Comparison of ENCODE assay signal across 8 cellular contexts in the genomic region with DNA sequence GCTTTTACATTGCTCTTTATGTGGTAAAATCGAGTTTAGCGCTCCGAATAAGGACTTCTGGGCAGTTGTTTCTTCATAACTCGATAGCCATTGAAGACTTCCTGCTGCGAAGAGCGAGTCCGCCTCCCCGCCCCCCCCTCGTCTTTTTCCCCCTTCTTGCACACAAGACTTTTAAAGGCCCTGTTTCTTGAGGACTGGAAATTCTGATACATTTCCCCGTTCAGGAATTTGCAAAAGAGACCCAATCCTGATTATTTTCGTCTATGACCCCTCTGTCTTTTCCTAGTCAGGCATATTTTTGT. TPM values are rescaled to one million over a fixed set of nuclear protein-coding genes. Genes with fewer than 3 reads are reported as not detected.
DNase-seq lines count a peak whose midpoint lies in the region; ATAC-seq, FAIRE-seq and TF ChIP-seq lines count a peak whose summit lies in the region.

No MANE protein-coding gene starts in this region.

- no peaks in the 10 kb centered on the region for H3K27me3 ChIP-seq in IMR-90 (ENCODE audit: control insufficient read depth, insufficient read depth, low read length)
- H3K27me3 ChIP-seq in astrocyte (ENCODE audit: insufficient read depth, low read length): no peaks in the 10 kb centered on the region
- H3K27me3 ChIP-seq in keratinocyte (ENCODE audit: control insufficient read depth, extremely low read depth, insufficient read depth, low read length): no peaks in the 10 kb centered on the region
- H3K27me3 ChIP-seq in subcutaneous abdominal adipose tissue (ENCODE audit: control insufficient read depth in 5 of 5, insufficient read depth in 4 of 5, low read length in 5 of 5): no peaks in the 10 kb centered on the region

- peak overlapping the region; percentile 84 to 87 for H4K8ac ChIP-seq in IMR-90 (ENCODE audit: low read depth in 2 of 2, low read length in 2 of 2)

- H4K5ac ChIP-seq in IMR-90 (ENCODE audit: low read depth, low read length): peak overlapping the region; percentile 85

- no peaks in the 10 kb centered on the region for H3K9me3 Mint-ChIP-seq in astrocyte (ENCODE audit: unreplicated experiment)

- peak overlapping the region; percentile 83 for H3K4me2 ChIP-seq in IMR-90 (ENCODE audit: low read depth, low read length)
- H3K4me2 ChIP-seq in astrocyte (ENCODE audit: low read length): peak overlapping the region; percentile 95
- H3K4me2 ChIP-seq in keratinocyte (ENCODE audit: control insufficient read depth, extremely low read depth, insufficient read depth, low read depth, low read length): peak overlapping the region; percentile 99

- H3K79me2 ChIP-seq in astrocyte (ENCODE audit: insufficient read depth, low read length): peaks cover 34% of the 10 kb centered on the region
- peaks cover 18% of the 10 kb centered on the region for H3K79me2 ChIP-seq in keratinocyte (ENCODE audit: control insufficient read depth, insufficient read depth, low read length)

- H3K18ac ChIP-seq in IMR-90 (ENCODE audit: low read depth, low read length): peak overlapping the region; percentile 86

- H2BK5ac ChIP-seq in IMR-90 (ENCODE audit: low read depth, low read length, poor library complexity, severe bottlenecking): peak overlapping the region; percentile 90

- TF ChIP-seq RAD21 in IMR-90 (IDR thresholded peaks at IDR 0.05; ENCODE audit: low read length): no peak

- CTCF ChIA-PET in IMR-90 (lab: Yijun Ruan, JAX): no interaction called here

- DNase-seq in AG20443 (ENCODE audit: low spot score) (peak; percentile 36), IMR-90 (no peak), astrocyte (ENCODE audit: low read depth) (peak; percentile 56), keratinocyte (ENCODE audit: low read depth, low spot score) (no peak), occipital lobe (lab: John Stamatoyannopoulos, UW) (no peak)
- DNase-seq in stimulated activated CD4-positive, alpha-beta T cell treated with anti-CD3 and anti-CD28 coated beads, Interleukin-12 subunit alpha, Interleukin-12 subunit beta, amount 100 ng/mL, for 4 hours: no peak

- peak overlapping the region; percentile 91 for H4K91ac ChIP-seq in IMR-90 (ENCODE audit: insufficient read depth, low read depth, low read length)

- TF ChIP-seq CTCF in IMR-90 (conservative IDR thresholded peaks at IDR 0.05; ENCODE audit: low read depth, low read length) (no peak), astrocyte (IDR thresholded peaks at IDR 0.05; ENCODE audit: insufficient read depth, low read depth, low read length) (no peak), keratinocyte (optimal IDR thresholded peaks at IDR 0.05 in 1 of 3, IDR thresholded peaks at IDR 0.05 in 1 of 3, conservative IDR thresholded peaks at IDR 0.05 in 1 of 3; ENCODE audit: extremely low read depth in 1 of 3, insufficient read depth in 2 of 3, low read length in 3 of 3) (no peak)

- H2AK5ac ChIP-seq in IMR-90 (ENCODE audit: low read depth, low read length): peak overlapping the region; percentile 87

- H4K20me1 ChIP-seq in IMR-90 (ENCODE audit: insufficient read depth, low read length) (peaks cover 30% of the 10 kb centered on the region), astrocyte (ENCODE audit: insufficient read depth, low read length) (peaks cover 30% of the 10 kb centered on the region), keratinocyte (ENCODE audit: control insufficient read depth, extremely low read depth, insufficient read depth, low read length) (no peaks in the 10 kb centered on the region)

- peak overlapping the region; percentile 91 for H3K27ac ChIP-seq in IMR-90 (ENCODE audit: insufficient read depth, low read length)
- peak overlapping the region; percentile 95 for H3K27ac ChIP-seq in astrocyte (ENCODE audit: low read depth, low read length)
- H3K27ac ChIP-seq in keratinocyte (ENCODE audit: control insufficient read depth, insufficient read depth, low read length): peak overlapping the region; percentile 85
- peak overlapping the region; percentile 94 for H3K27ac ChIP-seq in subcutaneous abdominal adipose tissue (ENCODE audit: low read depth, low read length)

- H3K14ac ChIP-seq in IMR-90 (replicated peaks; ENCODE audit: low read depth, low read length): peak overlapping the region; percentile 90

- POLR2A ChIA-PET in IMR-90 (lab: Charles Lee; ENCODE audit: unreplicated experiment): interaction anchor here (0.6 to 2.7 kb wide), 4 partner anchors 213 to 1039 kb away, joined by 3 to 22 read pairs (median 6); no protein-coding TSS in a partner anchor

- H3K27me3 Mint-ChIP-seq in astrocyte (ENCODE audit: low read depth, unreplicated experiment): no peaks in the 10 kb centered on the region

- in situ Hi-C loops in IMR-90 (cut with MboI; ENCODE audit: low sequenced_read_pairs): loop anchor here (10.0 kb wide), 3 partner anchors 389 to 1059 kb away; no protein-coding TSS in a partner anchor

- peak overlapping the region; percentile 99 for H3K27ac Mint-ChIP-seq in astrocyte (ENCODE audit: unreplicated experiment)

- H2BK20ac ChIP-seq in IMR-90 (ENCODE audit: low read depth, low read length): peak overlapping the region; percentile 89

- peaks cover 24% of the 10 kb centered on the region for H3K36me3 Mint-ChIP-seq in astrocyte (ENCODE audit: low read depth, unreplicated experiment)

- peak overlapping the region; percentile 94 for H2AFZ ChIP-seq in IMR-90 (replicated peaks; ENCODE audit: low read length, poor library complexity)
- H2AFZ ChIP-seq in astrocyte (ENCODE audit: low read depth, low read length): peak overlapping the region; percentile 72
- peak overlapping the region; percentile 98 for H2AFZ ChIP-seq in keratinocyte (ENCODE audit: control insufficient read depth, low read length)

- peak overlapping the region; percentile 69 for H3K4me3 ChIP-seq in IMR-90 (ENCODE audit: insufficient read depth, low read depth, low read length)
- H3K4me3 ChIP-seq in astrocyte (ENCODE audit: insufficient read depth, low read depth, low read length): peak overlapping the region; percentile 98
- peak overlapping the region; percentile 73 to 97 (median 87) for H3K4me3 ChIP-seq in keratinocyte (ENCODE audit: control insufficient read depth in 2 of 3, extremely low read depth in 1 of 3, insufficient read depth in 2 of 3, low read depth in 1 of 3, low read length in 3 of 3)
- peak overlapping the region; percentile 89 to 100 (median 96) for H3K4me3 ChIP-seq in subcutaneous abdominal adipose tissue (ENCODE audit: low read depth in 1 of 5, low read length in 5 of 5)

- H3K23ac ChIP-seq in IMR-90 (ENCODE audit: low read depth, low read length): peak overlapping the region; percentile 88

- ATAC-seq in IMR-90 (ENCODE audit: low read depth) (no peak), HG03571 (IDR thresholded peaks at IDR 0.05; ENCODE audit: unreplicated experiment) (no peak)

- FAIRE-seq in astrocyte (lab: Jason Lieb, UNC) (no peak), keratinocyte (lab: Jason Lieb, UNC) (no peak)

- peaks cover 19% of the 10 kb centered on the region for H3K4me1 Mint-ChIP-seq in astrocyte (ENCODE audit: low read depth, unreplicated experiment)

- H3K4me1 ChIP-seq in IMR-90 (ENCODE audit: control insufficient read depth, insufficient read depth, low read length) (peaks cover 8% of the 10 kb centered on the region), astrocyte (ENCODE audit: insufficient read depth, low read length) (peaks cover 22% of the 10 kb centered on the region), keratinocyte (ENCODE audit: control insufficient read depth, extremely low read depth, insufficient read depth, low read length) (peaks cover 39% of the 10 kb centered on the region), subcutaneous abdominal adipose tissue (ENCODE audit: control insufficient read depth in 5 of 5, insufficient read depth in 5 of 5, low read length in 5 of 5) (peaks cover 2 to 31% (median 26%) of the 10 kb centered on the region in 5 donors)

- peaks cover 0 to 14% of the 10 kb centered on the region in 2 experiments; a peak in 1 of 4 replicates for H3K79me1 ChIP-seq in IMR-90 (ENCODE audit: low read depth in 1 of 2, low read length in 2 of 2)

- peak overlapping the region; percentile 91 for H2AK9ac ChIP-seq in IMR-90 (replicated peaks; ENCODE audit: low read depth, low read length, poor library complexity)

- TF ChIP-seq POLR2A in IMR-90 (IDR thresholded peaks at IDR 0.05; ENCODE audit: low read depth, low read length): no peak

- no TSS peak for BruUV-seq in IMR-90 (replicated peaks; lab: Mats Ljungman, UMichigan)

- intact Hi-C loops in IMR-90 (cut with micrococcal nuclease): loop anchor here (5.0 to 10.0 kb wide), 5 partner anchors 71 to 1949 kb away; no protein-coding TSS in a partner anchor

- peaks cover 17% of the 10 kb centered on the region for H3K36me3 ChIP-seq in IMR-90 (ENCODE audit: control insufficient read depth, insufficient read depth, low read length)
- peaks cover 14% of the 10 kb centered on the region for H3K36me3 ChIP-seq in astrocyte (ENCODE audit: insufficient read depth, low read length)
- H3K36me3 ChIP-seq in keratinocyte (ENCODE audit: control insufficient read depth in 2 of 2, extremely low read depth in 1 of 2, insufficient read depth in 2 of 2, low read length in 2 of 2): no peaks in the 10 kb centered on the region
- peaks cover 6 to 14% (median 11%) of the 10 kb centered on the region in 5 donors for H3K36me3 ChIP-seq in subcutaneous abdominal adipose tissue (ENCODE audit: control insufficient read depth in 5 of 5, insufficient read depth in 5 of 5, low read length in 5 of 5)

- H3K9me1 ChIP-seq in IMR-90 (ENCODE audit: insufficient read depth, low read length): peaks cover 4% of the 10 kb centered on the region; the same call in 1 of the 2 replicates
- H3K9me1 ChIP-seq in keratinocyte (ENCODE audit: control insufficient read depth, extremely low read depth, insufficient read depth, low read length): peaks cover 3% of the 10 kb centered on the region

- peak overlapping the region; percentile 67; the same call in 2 of the 3 replicates for H2BK15ac ChIP-seq in IMR-90 (ENCODE audit: low read depth, low read length)

- dilution Hi-C loops in IMR-90 (cut with HindIII; ENCODE audit: low sequenced_read_pairs, unreplicated experiment): no loop called here
- dilution Hi-C loops in keratinocyte (cut with MboI; ENCODE audit: extremely low pct_ligation_motif_present, low sequenced_read_pairs): no loop called here

- H3K4ac ChIP-seq in IMR-90 (ENCODE audit: low read depth, low read length): peak overlapping the region; percentile 89

- H3K56ac ChIP-seq in IMR-90 (ENCODE audit: extremely low read depth, insufficient read depth, low read length): peak overlapping the region; percentile 96

- 4% methylated on average over 4 of the region's 11 CpGs; no CpG with 5 or more reads in 1 of the 2 experiments for WGBS in IMR-90 (ENCODE audit: extremely low coverage in 2 of 2, insufficient read length in 1 of 2), 2 experiments

- peak overlapping the region; percentile 95 for H3K4me3 Mint-ChIP-seq in astrocyte (ENCODE audit: unreplicated experiment)

- H2BK120ac ChIP-seq in IMR-90 (ENCODE audit: low read depth, low read length): peak overlapping the region; percentile 91

- H3K9me3 ChIP-seq in IMR-90 (ENCODE audit: control insufficient read depth, insufficient read depth, low read length): no peaks in the 10 kb centered on the region
- no peaks in the 10 kb centered on the region for H3K9me3 ChIP-seq in astrocyte (ENCODE audit: insufficient read depth, low read depth, low read length)
- H3K9me3 ChIP-seq in keratinocyte (ENCODE audit: control insufficient read depth, low read depth, low read length): no peaks in the 10 kb centered on the region
- H3K9me3 ChIP-seq in subcutaneous abdominal adipose tissue (ENCODE audit: control insufficient read depth in 5 of 5, low read length in 5 of 5): no peaks in the 10 kb centered on the region

- H3K9ac ChIP-seq in IMR-90 (ENCODE audit: low read depth, low read length): peak overlapping the region; percentile 86
- peak overlapping the region; percentile 99 for H3K9ac ChIP-seq in astrocyte (ENCODE audit: low read length)
- peak overlapping the region; percentile 88 for H3K9ac ChIP-seq in keratinocyte (ENCODE audit: control insufficient read depth, extremely low read depth, insufficient read depth, low read length)
- peak overlapping the region; percentile 66 to 89 (median 71) for H3K9ac ChIP-seq in subcutaneous abdominal adipose tissue (ENCODE audit: low read length in 5 of 5)

RNA-seq across cellular contexts. Expression of a gene that starts 1.6 kb away (rescaled TPM):
- total RNA-seq in IMR-90 (2012; rRNA removed): 163 and 266 TPM in 2 replicates
- polyA plus RNA-seq in IMR-90 (2012; rRNA removed): 483 and 714 TPM in 2 replicates
- polyA plus RNA-seq in IMR-90 (2012; cell fraction: cytosol; rRNA removed): 132 and 474 TPM in 2 replicates
- polyA plus RNA-seq in IMR-90 (2012; cell fraction: nucleus; rRNA removed; ENCODE audit: low replicate concordance): 416 and 734 TPM in 2 replicates
- 348 and 449 TPM in 2 replicates for total RNA-seq in astrocyte
- polyA plus RNA-seq in keratinocyte: 10.5 to 44.3 TPM (median 25.0 TPM) in 3 replicates
- polyA plus RNA-seq in keratinocyte (2011; ENCODE audit: low read depth): 86.6 TPM
- 24.9 and 28.1 TPM in 2 replicates for polyA plus RNA-seq in keratinocyte (2011; cell fraction: cytosol; rRNA removed)
- polyA plus RNA-seq in keratinocyte (2011; cell fraction: nucleus; rRNA removed): 79.4 and 92.9 TPM in 2 replicates
- polyA plus RNA-seq in keratinocyte (2012; ENCODE audit: low replicate concordance): 18.8 and 79.3 TPM in 2 replicates
- polyA minus RNA-seq in keratinocyte: 4.8 to 10.5 TPM (median 5.4 TPM) in 3 replicates
- polyA minus RNA-seq in keratinocyte (2011; cell fraction: cytosol; rRNA and poly(A)+ RNA removed): 34.5 TPM
- polyA minus RNA-seq in keratinocyte (2011; cell fraction: nucleus; rRNA and poly(A)+ RNA removed): 40.6 and 43.9 TPM in 2 replicates
- total RNA-seq in occipital lobe: 33.1 TPM

Comparison
In these comparisons a context has a peak if more than half of its experiments do, and no peak if none do; other contexts are left out.
1. DNase-seq: peak in AG20443 (single experiment) and astrocyte (single experiment); none in IMR-90 (single experiment), keratinocyte (single experiment), occipital lobe (single experiment) and stimulated activated CD4-positive, alpha-beta T cell treated with anti-CD3 and anti-CD28 coated beads, Interleukin-12 subunit alpha, Interleukin-12 subunit beta, amount 100 ng/mL, for 4 hours (single experiment).
2. Peak in every context shown above with its lines, with median percentiles within 50 percentile points of each other: H2AFZ ChIP-seq, H3K27ac ChIP-seq, H3K4me2 ChIP-seq, H3K4me3 ChIP-seq and H3K9ac ChIP-seq.